8 cellular contexts compared by ENCODE assay signal in genomic region chr12:8698132-8698829, GRCh38. TPM values are rescaled to one million over a fixed set of nuclear protein-coding genes. Genes with fewer than 3 reads are reported as not detected.
DNase-seq lines count a peak whose midpoint lies in the region; ATAC-seq and TF ChIP-seq lines count a peak whose summit lies in the region.

No MANE protein-coding gene starts in this region.

- peaks cover 37% of the 10 kb centered on the region for H3K79me2 ChIP-seq in ACC112 (ENCODE audit: control insufficient read depth, insufficient read depth, low read length, unreplicated experiment)

- peak in 1 of 3 donors; percentile 19 for TF ChIP-seq POLR2A in body of pancreas (IDR thresholded peaks at IDR 0.05)

- H3K4me3 Mint-ChIP-seq in immature natural killer cell, result peak overlapping the region; percentile 84 to 96 (median 90)

- TF ChIP-seq CTCF in body of pancreas (IDR thresholded peaks at IDR 0.05), result no peak

- H3K36me3 ChIP-seq in ACC112 (ENCODE audit: insufficient read depth, low read length) (no peaks in the 10 kb centered on the region), body of pancreas (replicated peaks in 1 of 2; ENCODE audit: insufficient read depth in 1 of 2, low read depth in 2 of 2) (no peaks in the 10 kb centered on the region)

- H3K27ac ChIP-seq in ACC112 (ENCODE audit: low read depth, low read length), result peak overlapping the region; percentile 62; the same call in 1 of the 2 replicates
- H3K27ac ChIP-seq in body of pancreas, result peak overlapping the region; percentile 52 to 89 (median 66)

- no peaks in the 10 kb centered on the region for H3K27me3 ChIP-seq in ACC112 (ENCODE audit: insufficient read depth, low read length)
- H3K27me3 ChIP-seq in body of pancreas, result no peaks in the 10 kb centered on the region

- peak overlapping the region; percentile 90 for H2AFZ ChIP-seq in ACC112 (ENCODE audit: low read length, unreplicated experiment)

- no peaks in the 10 kb centered on the region for H3K9me3 ChIP-seq in body of pancreas

- intact Hi-C loops in body of pancreas (cut with DNase I), result no loop called here

- WGBS in body of pancreas, 2 donors, result 0 to 2% methylated on average over 10 to 52 of the region's 85 CpGs

- ATAC-seq in GM19035 (IDR thresholded peaks at IDR 0.05; ENCODE audit: unreplicated experiment) (peak; percentile 39), HG03460 (IDR thresholded peaks at IDR 0.05; ENCODE audit: unreplicated experiment) (peak; percentile 48), body of pancreas (peak; percentile 63)

- peaks cover 7% of the 10 kb centered on the region for H3K4me1 ChIP-seq in ACC112 (ENCODE audit: control insufficient read depth, insufficient read depth, low read length, unreplicated experiment)
- peaks cover 20% of the 10 kb centered on the region for H3K4me1 ChIP-seq in body of pancreas

- peaks cover 19 to 30% of the 10 kb centered on the region in 2 donors for H3K4me1 Mint-ChIP-seq in immature natural killer cell

- H3K9me3 Mint-ChIP-seq in immature natural killer cell, result no peaks in the 10 kb centered on the region

- peak; percentile 37 for DNase-seq in T-helper 9 cell
- peak; percentile 43 to 69 (median 47) for DNase-seq in body of pancreas
- DNase-seq in immature natural killer cell, result peak; percentile 43 to 45 (median 44)
- peak in 2 of 3 donors; percentile 7 to 40 for DNase-seq in stimulated activated CD4-positive, alpha-beta T cell treated with anti-CD3 and anti-CD28 coated beads, Interleukin-12 subunit alpha, Interleukin-12 subunit beta, amount 100 ng/mL, for 48 hours (ENCODE audit: low read depth in 2 of 3, low spot score in 1 of 3)
- no peak for DNase-seq in inferior parietal cortex (ENCODE audit: extremely low spot score)

- H3K27me3 Mint-ChIP-seq in immature natural killer cell (ENCODE audit: low read depth in 3 of 3), result peaks cover 0 to 6% (median 0%) of the 10 kb centered on the region in 3 donors

- H3K36me3 Mint-ChIP-seq in immature natural killer cell, result no peaks in the 10 kb centered on the region

- H3K27ac Mint-ChIP-seq in immature natural killer cell, result peak overlapping the region; percentile 7 to 91 (median 62)

- H3K4me3 ChIP-seq in ACC112 (ENCODE audit: low read depth, low read length) (peak overlapping the region; percentile 82), body of pancreas (peak overlapping the region; percentile 48 to 99)

RNA-seq across cellular contexts. Expression of gene RIMKLB, which starts 0.5 kb away (rescaled TPM):
- 10 to 100 TPM; 18.1 to 19.5 TPM for total RNA-seq in body of pancreas
- 1 to 10 TPM in 2 of 3 donors, under 1 TPM in 1; 0.13 to 4.1 (median 1.6) TPM for polyA plus RNA-seq in immature natural killer cell

RNA-seq across cellular contexts. Expression of gene MFAP5, which starts 35.7 kb away (rescaled TPM):
- 10 to 100 TPM; 17.9 to 33.0 TPM for total RNA-seq in body of pancreas
- not detected for polyA plus RNA-seq in immature natural killer cell
